Comparison of ENCODE assay signal across 18 cellular contexts in the genomic region with DNA sequence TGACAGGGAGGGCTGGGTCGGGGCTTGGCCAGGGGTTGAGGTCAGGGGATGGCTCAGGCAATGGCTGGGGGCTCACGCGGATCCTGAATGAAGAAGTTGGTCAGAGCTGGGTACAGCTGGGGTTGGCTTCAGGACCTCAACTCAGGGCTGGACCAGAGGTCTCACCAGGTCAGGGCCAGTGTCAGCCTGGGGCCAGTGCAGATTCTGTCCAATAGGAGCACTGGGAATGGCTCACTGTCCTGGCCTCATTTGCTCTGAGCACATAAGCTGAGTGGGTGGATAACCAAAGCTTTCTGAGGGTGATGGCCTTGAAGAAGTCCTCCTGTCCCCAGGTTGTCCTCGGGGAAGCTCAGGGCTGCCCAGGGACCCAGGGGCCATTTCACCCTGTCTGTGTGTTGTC. TPM values are rescaled to one million over a fixed set of nuclear protein-coding genes. Genes with fewer than 3 reads are reported as not detected.
DNase-seq lines count a peak whose midpoint lies in the region; ATAC-seq and TF ChIP-seq lines count a peak whose summit lies in the region.
"Had no signal": no experiment of that assay in that cellular context is flagged by ENCODE, and none has a peak within 500 bp of the region (broad histone marks: within the 10 kb centered on the region; RNA-seq: fewer than 3 reads in every experiment).

No MANE protein-coding gene starts in this region.

- peak overlapping the region; percentile 10 for H3K23ac ChIP-seq in neuronal stem cell (ENCODE audit: low read depth, low read length, poor library complexity)

- H3K18ac ChIP-seq in neuronal stem cell (ENCODE audit: low read length), result peak overlapping the region; percentile 0

- WGBS in right cardiac atrium, result 79% methylated on average over 4 of the region's 4 CpGs
- whole genome bisulfite sequencing in neuronal stem cell (ENCODE audit: extremely low coverage in 2 of 2, insufficient read length in 2 of 2, insufficient replicate concordance in 1 of 2), 2 donors, result no CpG with 5 or more reads among the region's 4 CpGs

- H2BK15ac ChIP-seq in neuronal stem cell (ENCODE audit: low read length), result no peak overlapping the region

- H3K36me3 ChIP-seq in left ventricle myocardium inferior (no peaks in the 10 kb centered on the region), neuronal stem cell (replicated peaks in 1 of 2; ENCODE audit: control insufficient read depth in 2 of 2, insufficient read depth in 2 of 2, low read length in 2 of 2) (no peaks in the 10 kb centered on the region), vagina (no peaks in the 10 kb centered on the region), ascending aorta (no peaks in the 10 kb centered on the region)
- H3K36me3 ChIP-seq: BLaER1 treated with 17β-estradiol and CSF1 and Interleukin-3, amounts not matched to agents 10 nM and 100 nM had no signal

- no peak overlapping the region for H3K9ac ChIP-seq in neuronal stem cell (ENCODE audit: low read depth, low read length, poor library complexity)
- H3K9ac ChIP-seq: BLaER1 treated with 17β-estradiol and CSF1 and Interleukin-3, amounts not matched to agents 10 nM and 100 nM had no signal

- H3K9me3 ChIP-seq in left ventricle myocardium inferior (replicated peaks) (no peaks in the 10 kb centered on the region), right cardiac atrium (ENCODE audit: control insufficient read depth, low read length) (no peaks in the 10 kb centered on the region), neuronal stem cell (replicated peaks in 1 of 2; ENCODE audit: control insufficient read depth in 2 of 2, insufficient read depth in 1 of 2, low read depth in 1 of 2, low read length in 2 of 2) (no peaks in the 10 kb centered on the region), vagina (no peaks in the 10 kb centered on the region), ascending aorta (no peaks in the 10 kb centered on the region)
- H3K9me3 ChIP-seq: A549; BLaER1 treated with 17β-estradiol and CSF1 and Interleukin-3, amounts not matched to agents 10 nM and 100 nM; Caco-2 had no signal

- no peak for TF ChIP-seq POLR2A in vagina (IDR thresholded peaks at IDR 0.05)

- no peak overlapping the region for H3K4ac ChIP-seq in neuronal stem cell (ENCODE audit: low read length)

- H2BK5ac ChIP-seq in neuronal stem cell (ENCODE audit: low read length), result no peak overlapping the region

- H3K4me3 ChIP-seq in left ventricle myocardium inferior (no peak overlapping the region), right cardiac atrium (ENCODE audit: low read length) (no peak overlapping the region), neuronal stem cell (ENCODE audit: low read length in 2 of 2) (no peak overlapping the region), vagina (no peak overlapping the region), ascending aorta (no peak overlapping the region)
- H3K4me3 ChIP-seq: A549; BLaER1 treated with 17β-estradiol and CSF1 and Interleukin-3, amounts not matched to agents 10 nM and 100 nM had no signal

- ATAC-seq in Right ventricle myocardium superior (ENCODE audit: poor library complexity), result no peak
- ATAC-seq in right cardiac atrium, result no peak
- ATAC-seq: A549; CD8-positive, alpha-beta T cell had no signal

- TF ChIP-seq CTCF in left ventricle myocardium inferior (IDR thresholded peaks at IDR 0.05; ENCODE audit: borderline replicate concordance), result no peak
- no peak for TF ChIP-seq CTCF in vagina (IDR thresholded peaks at IDR 0.05)
- no peak for TF ChIP-seq CTCF in ascending aorta (IDR thresholded peaks at IDR 0.05)

- H3K79me1 ChIP-seq in neuronal stem cell (ENCODE audit: low read depth, low read length), result peaks cover 2% of the 10 kb centered on the region

- H4K91ac ChIP-seq in neuronal stem cell (ENCODE audit: low read depth, low read length, poor library complexity), result no peak overlapping the region

- DNase-seq in left ventricle myocardium inferior (no peak), Right ventricle myocardium superior (no peak), right cardiac atrium (no peak), cardiac septum (ENCODE audit: low spot score) (no peak), neuronal stem cell (ENCODE audit: low spot score) (no peak), vagina (ENCODE audit: extremely low spot score in 2 of 2) (no peak), ascending aorta (ENCODE audit: low spot score in 2 of 2) (no peak)
- DNase-seq: AML-193; Caco-2; Calu3; CD4-positive, alpha-beta T cell; CD8-positive, alpha-beta T cell; DMS79 treated with DMSO at 0.1 percent for 48 hours; GF-D8 had no signal

- no peak overlapping the region for H2AFZ ChIP-seq in neuronal stem cell (ENCODE audit: low read length)

- no peak overlapping the region for H2BK120ac ChIP-seq in neuronal stem cell (ENCODE audit: low read depth, low read length)

- H3K27ac ChIP-seq in left ventricle myocardium inferior (replicated peaks), result peak overlapping the region; percentile 65
- H3K27ac ChIP-seq in right cardiac atrium (ENCODE audit: low read length), result peak overlapping the region; percentile 16
- H3K27ac ChIP-seq in neuronal stem cell (replicated peaks; ENCODE audit: low read length), result no peak overlapping the region
- H3K27ac ChIP-seq in vagina, result no peak overlapping the region
- H3K27ac ChIP-seq in ascending aorta, result no peak overlapping the region
- H3K27ac ChIP-seq: 22Rv1; A549; BLaER1 treated with 17β-estradiol and CSF1 and Interleukin-3, amounts not matched to agents 10 nM and 100 nM; C4-2B had no signal

- H2BK12ac ChIP-seq in neuronal stem cell (ENCODE audit: low read length), result no peak overlapping the region

- H3K4me2 ChIP-seq in neuronal stem cell (ENCODE audit: insufficient read depth, low read length, poor library complexity, severe bottlenecking), result no peak overlapping the region
- H3K4me2 ChIP-seq: A549; BLaER1 treated with 17β-estradiol and CSF1 and Interleukin-3, amounts not matched to agents 10 nM and 100 nM had no signal

- H3K14ac ChIP-seq in neuronal stem cell (ENCODE audit: low read length), result no peak overlapping the region

- H3K27me3 ChIP-seq in left ventricle myocardium inferior (ENCODE audit: low read depth), result no peaks in the 10 kb centered on the region
- no peaks in the 10 kb centered on the region for H3K27me3 ChIP-seq in right cardiac atrium (ENCODE audit: control insufficient read depth, insufficient read depth)
- H3K27me3 ChIP-seq in neuronal stem cell (ENCODE audit: control insufficient read depth in 3 of 3, insufficient read depth in 3 of 3, low read depth in 1 of 3, low read length in 3 of 3), result peaks cover 0 to 25% (median 0%) of the 10 kb centered on the region in 3 experiments
- H3K27me3 ChIP-seq in vagina, result no peaks in the 10 kb centered on the region
- H3K27me3 ChIP-seq in ascending aorta, result no peaks in the 10 kb centered on the region
- H3K27me3 ChIP-seq: BLaER1 treated with 17β-estradiol and CSF1 and Interleukin-3, amounts not matched to agents 10 nM and 100 nM had no signal

- H3K4me1 ChIP-seq in left ventricle myocardium inferior, result peaks cover 48% of the 10 kb centered on the region
- H3K4me1 ChIP-seq in right cardiac atrium (ENCODE audit: control insufficient read depth, insufficient read depth, low read length), result no peaks in the 10 kb centered on the region
- peaks cover 0 to 10% of the 10 kb centered on the region in 2 donors for H3K4me1 ChIP-seq in neuronal stem cell (ENCODE audit: control insufficient read depth in 2 of 2, insufficient read depth in 1 of 2, low read depth in 1 of 2, low read length in 2 of 2)
- H3K4me1 ChIP-seq in vagina, result no peaks in the 10 kb centered on the region
- no peaks in the 10 kb centered on the region for H3K4me1 ChIP-seq in ascending aorta
- H3K4me1 ChIP-seq: A549, Caco-2 had no signal

- intact Hi-C loops in left ventricle myocardium inferior (cut with micrococcal nuclease), result no loop called here
- intact Hi-C loops in Right ventricle myocardium superior (cut with DNase I), result no loop called here
- intact Hi-C loops in right cardiac atrium (cut with DNase I), result no loop called here
- intact Hi-C loops in cardiac septum (cut with DNase I), result no loop called here
- intact Hi-C loops in vagina (cut with DNase I), result no loop called here
- intact Hi-C loops in ascending aorta (cut with DNase I), result no loop called here

- no peak overlapping the region for H2AK5ac ChIP-seq in neuronal stem cell (ENCODE audit: low read depth, low read length)

- no peak overlapping the region for H4K8ac ChIP-seq in neuronal stem cell (ENCODE audit: low read depth, low read length)

RNA-seq across cellular contexts. Expression of gene PCBD1, which starts 54.9 kb away (rescaled TPM):
- 123 TPM for total RNA-seq in left ventricle myocardium inferior
- total RNA-seq in Right ventricle myocardium superior, result 142 TPM
- total RNA-seq in right cardiac atrium, result 100 to 1,000 TPM; 102 to 141 (median 134) TPM
- 216 TPM for polyA plus RNA-seq in right cardiac atrium
- 121 TPM for total RNA-seq in cardiac septum
- 71.7 TPM for polyA plus RNA-seq in neuronal stem cell (2013, experiment 1 of 2)
- polyA plus RNA-seq in neuronal stem cell (2013, experiment 2 of 2), result 72.0 TPM
- total RNA-seq in vagina, result 36.8 TPM
- 45.8 TPM for total RNA-seq in ascending aorta

Comparison
In these comparisons a context has a peak if more than half of its experiments do, and no peak if none do; other contexts are left out.
1. H3K27ac ChIP-seq: peak in left ventricle myocardium inferior (single experiment) and right cardiac atrium (single experiment); none in neuronal stem cell (single experiment), vagina (single experiment) and ascending aorta (0 of 2).